25 cellular contexts compared by ENCODE assay signal in genomic region chr3:186129206-186129605, GRCh38.
"Had no signal": no experiment of that assay in that cellular context is flagged by ENCODE, and none has a peak within 500 bp of the region (broad histone marks: within the 10 kb centered on the region; RNA-seq: fewer than 3 reads in every experiment).

No MANE protein-coding gene starts in this region.

- H3K4me2 ChIP-seq: hepatocyte, neural progenitor cell, smooth muscle cell had no signal

- H3K9ac ChIP-seq: neural progenitor cell, parathyroid adenoma had no signal

- H3K36me3 ChIP-seq: left lung, lower lobe of right lung, neural progenitor cell, neutrophil, right lobe of liver, tibial nerve, uterus had no signal

- H3K9me3 ChIP-seq: left lung, lower lobe of right lung, neutrophil, psoas muscle, right lobe of liver, tibial nerve, uterus had no signal

- H3K4me3 ChIP-seq: hepatocyte, left lung, lower lobe of right lung, neural progenitor cell, psoas muscle, right lobe of liver, smooth muscle cell, tibial nerve, uterus had no signal

- H3K4me1 ChIP-seq: left lung, lower lobe of right lung, parathyroid adenoma, psoas muscle, right lobe of liver, tibial nerve, uterus had no signal

- H3K27me3 ChIP-seq: hepatocyte, left lung, neural progenitor cell, neutrophil, right lobe of liver, tibial nerve, uterus had no signal

- ATAC-seq: left cardiac atrium; left lung; lower lobe of right lung; naive thymus-derived CD8-positive, alpha-beta T cell; psoas muscle; right lobe of liver; stimulated activated memory B cell treated with anti-CD40 and anti-IgM and Interleukin-4, amounts not matched to agents 10 μg/mL and 1 μg/mL and 100 μg/mL, for 72 hours; stimulated activated naive CD8-positive, alpha-beta T cell treated with anti-CD3 and anti-CD28 coated beads, Interleukin-15, amount 100 ng/mL, for 72 hours had no signal

- DNase-seq: kidney glomerular epithelial cell; left cardiac atrium; left lung; lower lobe of right lung; mammary epithelial cell; mesenchymal stem cell; naive thymus-derived CD8-positive, alpha-beta T cell; occipital lobe; psoas muscle; right lobe of liver; stimulated activated CD4-positive, alpha-beta T cell treated with anti-CD3 and anti-CD28 coated beads, Interleukin-1b, Interleukin-23, amount 100 ng/mL, for 48 hours; stimulated activated CD4-positive, alpha-beta T cell treated with anti-CD3 and anti-CD28 coated beads, Interleukin-2, amount 100 ng/mL, for 48 hours; stimulated activated CD4-positive, alpha-beta T cell treated with anti-CD3 and anti-CD28 coated beads, Interleukin-4, amount 100 ng/mL, for 4 hours; stimulated activated CD8-positive, alpha-beta memory T cell treated with anti-CD3 and anti-CD28 coated beads, Interleukin-4, amount 100 ng/mL, for 48 hours; stimulated activated naive CD4-positive, alpha-beta T cell treated with Interleukin-2 at 50 U/mL for 16 hours; stimulated activated naive CD8-positive, alpha-beta T cell treated with anti-CD3 and anti-CD28 coated beads, Interleukin-15, amount 100 ng/mL, for 72 hours; substantia nigra; uterus had no signal

- H3K27ac ChIP-seq: hepatocyte, left lung, lower lobe of right lung, neural progenitor cell, neutrophil, parathyroid adenoma, psoas muscle, right lobe of liver, tibial nerve, uterus had no signal
